Comparison of ENCODE assay signal across 25 cellular contexts in the genomic region with DNA sequence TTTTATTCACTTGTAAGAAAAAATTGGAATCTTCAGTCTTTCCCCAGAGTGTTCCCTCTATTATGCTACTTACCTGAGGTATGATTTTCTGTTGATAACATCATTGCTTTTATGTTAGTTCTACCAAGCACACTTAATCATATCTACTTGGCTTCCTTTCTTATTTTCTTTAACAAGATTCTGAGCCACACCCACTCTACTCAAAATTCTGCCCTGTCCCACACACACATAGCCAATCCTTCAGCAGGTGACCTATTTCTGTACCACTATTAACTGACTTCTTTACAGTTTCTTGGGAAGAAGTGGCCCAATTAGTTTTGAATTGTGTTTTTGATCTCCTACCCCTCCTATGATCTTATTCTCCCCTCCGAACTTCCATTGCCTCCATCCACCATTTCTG.
"Had no signal": no experiment of that assay in that cellular context is flagged by ENCODE, and none has a peak within 500 bp of the region (broad histone marks: within the 10 kb centered on the region; RNA-seq: fewer than 3 reads in every experiment).

No MANE protein-coding gene starts in this region.

- DNase-seq: stimulated activated CD4-positive, alpha-beta T cell treated with anti-CD3 and anti-CD28 coated beads, Interleukin-2, amount 100 ng/mL, for 48 hours; stimulated activated CD4-positive, alpha-beta T cell treated with anti-CD3 and anti-CD28 coated beads, Interleukin-4, amount 100 ng/mL, for 1 hour; stimulated activated CD4-positive, alpha-beta T cell treated with anti-CD3 and anti-CD28 coated beads, Interleukin-4, amount 100 ng/mL, for 24 hours; stimulated activated CD4-positive, alpha-beta T cell treated with anti-CD3 and anti-CD28 coated beads, Interleukin-4, amount 100 ng/mL, for 4 hours; stimulated activated CD8-positive, alpha-beta memory T cell treated with anti-CD3 and anti-CD28 coated beads, Interleukin-4, amount 100 ng/mL, for 48 hours; stimulated activated naive B cell treated with anti-CD40 and anti-IgM and Interleukin-4, amounts not matched to agents 10 μg/mL and 1 μg/mL and 100 μg/mL, for 72 hours; stimulated activated naive CD4-positive, alpha-beta T cell; stimulated activated naive CD4-positive, alpha-beta T cell treated with Interleukin-2 at 50 U/mL for 16 hours; stimulated activated naive CD8-positive, alpha-beta T cell treated with anti-CD3 and anti-CD28 coated beads, Interleukin-15, amount 100 ng/mL, for 72 hours; stimulated activated naive CD8-positive, alpha-beta T cell treated with anti-CD3 and anti-CD28 coated beads, Interleukin-15, Interleukin-2, amounts not matched to agents 100 U/mL and 50 U/mL, for 24 hours; stomach; testis; thyroid gland; tibial artery; transverse colon; trophoblast cell; upper lobe of left lung; upper lobe of right lung; uterus had no signal

- H3K27me3 ChIP-seq: stomach, suprapubic skin, testis, thyroid gland, tibial artery, tibial nerve, transverse colon, upper lobe of left lung, upper lobe of right lung, uterus, vagina had no signal

- H3K9me3 ChIP-seq: stomach, suprapubic skin, testis, thoracic aorta, thyroid gland, tibial artery, tibial nerve, transverse colon, upper lobe of left lung, upper lobe of right lung, uterus, vagina had no signal

- H3K4me3 ChIP-seq: stomach, suprapubic skin, testis, thoracic aorta, thyroid gland, tibial artery, tibial nerve, transverse colon, upper lobe of left lung, upper lobe of right lung, uterus, vagina had no signal

- H3K27ac ChIP-seq: stomach, suprapubic skin, testis, thoracic aorta, thyroid gland, tibial artery, tibial nerve, transverse colon, upper lobe of left lung, upper lobe of right lung, uterus, vagina had no signal

- H3K4me1 ChIP-seq: stomach, suprapubic skin, testis, thyroid gland, tibial artery, tibial nerve, transverse colon, upper lobe of right lung, uterus, vagina had no signal

- ATAC-seq: stimulated activated effector memory CD8-positive, alpha-beta T cell treated with anti-CD3 and anti-CD28 coated beads, Interleukin-12 subunit alpha, Interleukin-12 subunit beta, amount 100 ng/mL, for 72 hours; stimulated activated memory B cell treated with anti-CD40 and anti-IgM and Interleukin-4, amounts not matched to agents 10 μg/mL and 1 μg/mL and 100 μg/mL, for 72 hours; stimulated activated naive B cell treated with anti-CD40 and anti-IgM and Interleukin-4, amounts not matched to agents 10 μg/mL and 1 μg/mL and 100 μg/mL, for 72 hours; stimulated activated naive CD8-positive, alpha-beta T cell treated with anti-CD3 and anti-CD28 coated beads, Interleukin-15, amount 100 ng/mL, for 72 hours; stimulated activated naive CD8-positive, alpha-beta T cell treated with anti-CD3 and anti-CD28 coated beads, Interleukin-15, Interleukin-2, amounts not matched to agents 100 U/mL and 50 U/mL, for 24 hours; upper lobe of right lung had no signal

- H3K36me3 ChIP-seq: stomach, suprapubic skin, thoracic aorta, thyroid gland, tibial artery, tibial nerve, transverse colon, upper lobe of left lung, upper lobe of right lung, uterus, vagina had no signal
